ENCODE assay signal across 38 cellular contexts in the genomic region with DNA sequence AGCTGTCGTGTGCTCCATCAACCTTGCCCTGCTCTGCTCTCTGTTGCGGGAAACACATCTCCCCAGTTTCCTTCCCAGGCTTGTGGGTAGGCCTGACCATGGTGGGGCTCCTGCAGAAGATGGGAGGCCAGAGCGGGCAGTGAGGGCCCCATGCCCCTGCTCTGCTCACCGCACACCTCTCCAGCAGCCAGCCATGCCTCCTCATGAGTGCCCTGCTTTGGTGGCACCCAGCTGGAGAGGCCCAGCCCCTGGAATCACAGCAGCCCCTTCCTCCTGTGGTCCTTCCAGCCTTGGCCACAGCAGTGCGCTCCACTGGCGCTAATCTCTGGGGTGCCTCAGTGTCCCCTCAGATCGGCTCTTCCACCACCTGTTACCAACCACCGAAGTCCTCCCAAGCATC. TPM values are rescaled to one million over a fixed set of nuclear protein-coding genes. Genes with fewer than 3 reads are reported as not detected.
DNase-seq lines count a peak whose midpoint lies in the region; ATAC-seq and TF ChIP-seq lines count a peak whose summit lies in the region.
"Had no signal": no experiment of that assay in that cellular context is flagged by ENCODE, and none has a peak within 500 bp of the region (broad histone marks: within the 10 kb centered on the region; RNA-seq: fewer than 3 reads in every experiment).

No MANE protein-coding gene starts in this region.

- POLR2A ChIA-PET in RWPE1 (lab: Yijun Ruan, JAX; ENCODE audit: low non-redundant PET): no interaction called here
- POLR2A ChIA-PET in activated CD4-positive, alpha-beta memory T cell treated with anti-CD3 and anti-CD28 coated beads, Interleukin-2, amount 10 ng/mL, durations not matched to agents 7 days and 5 days (lab: Charles Lee): interaction anchor here (1.2 kb wide), 1 partner anchor 40 kb away, joined by 3 read pairs; no protein-coding TSS in a partner anchor

- no peaks in the 10 kb centered on the region for H3K36me3 Mint-ChIP-seq in activated CD4-positive, alpha-beta memory T cell treated with anti-CD3 and anti-CD28 coated beads, Interleukin-2, amount 10 ng/mL, durations not matched to agents 7 days and 5 days (ENCODE audit: low read depth)

- WGBS in right cardiac atrium: 94% methylated on average over 8 of the region's 8 CpGs

- peaks cover 12% of the 10 kb centered on the region for H3K4me1 ChIP-seq in right cardiac atrium (ENCODE audit: control insufficient read depth, insufficient read depth, low read length)

- TF ChIP-seq CTCF in RWPE1 (conservative IDR thresholded peaks at IDR 0.05; ENCODE audit: low read depth): no peak

- intact Hi-C loops in right cardiac atrium (cut with DNase I): no loop called here
- intact Hi-C loops in left ventricle myocardium superior (cut with micrococcal nuclease): no loop called here

- no peaks in the 10 kb centered on the region for H3K9me3 Mint-ChIP-seq in activated CD4-positive, alpha-beta memory T cell treated with anti-CD3 and anti-CD28 coated beads, Interleukin-2, amount 10 ng/mL, durations not matched to agents 7 days and 5 days
- H3K9me3 Mint-ChIP-seq: nephron; T-helper 2 cell treated with Interferon-gamma antibody and Interleukin-4, amounts not matched to agents 5 μg/mL and 100 μg/mL, for 36 hours had no signal

- no peak overlapping the region for H3K27ac Mint-ChIP-seq in activated CD4-positive, alpha-beta memory T cell treated with anti-CD3 and anti-CD28 coated beads, Interleukin-2, amount 10 ng/mL, durations not matched to agents 7 days and 5 days
- H3K27ac Mint-ChIP-seq: nephron; T-helper 2 cell treated with Interferon-gamma antibody and Interleukin-4, amounts not matched to agents 5 μg/mL and 100 μg/mL, for 36 hours had no signal

- H3K4me3 Mint-ChIP-seq in activated CD4-positive, alpha-beta memory T cell treated with anti-CD3 and anti-CD28 coated beads, Interleukin-2, amount 10 ng/mL, durations not matched to agents 7 days and 5 days: no peak overlapping the region
- H3K4me3 Mint-ChIP-seq: nephron; T-helper 2 cell treated with Interferon-gamma antibody and Interleukin-4, amounts not matched to agents 5 μg/mL and 100 μg/mL, for 36 hours had no signal

- no peak overlapping the region for H3K4me3 ChIP-seq in right cardiac atrium (ENCODE audit: low read length)
- H3K4me3 ChIP-seq: body of pancreas, esophagus muscularis mucosa, lower lobe of right lung, mucosa of descending colon, thoracic aorta had no signal

- no peak for ATAC-seq in right cardiac atrium
- ATAC-seq in left ventricle myocardium superior: no peak
- no peak for ATAC-seq in GM18511 (IDR thresholded peaks at IDR 0.05; ENCODE audit: unreplicated experiment)
- ATAC-seq: body of pancreas; HCT116; lower lobe of right lung; mucosa of descending colon; PC-3; stimulated activated naive CD8-positive, alpha-beta T cell treated with anti-CD3 and anti-CD28 coated beads, Interleukin-15, Interleukin-2, amounts not matched to agents 100 U/mL and 50 U/mL, for 24 hours had no signal

- H3K27me3 Mint-ChIP-seq in activated CD4-positive, alpha-beta memory T cell treated with anti-CD3 and anti-CD28 coated beads, Interleukin-2, amount 10 ng/mL, durations not matched to agents 7 days and 5 days: no peaks in the 10 kb centered on the region

- CTCF ChIA-PET in RWPE1 (lab: Yijun Ruan, JAX): no interaction called here
- CTCF ChIA-PET in activated CD4-positive, alpha-beta memory T cell treated with anti-CD3 and anti-CD28 coated beads, Interleukin-2, amount 10 ng/mL, durations not matched to agents 7 days and 5 days (lab: Charles Lee): no interaction called here

- H3K27me3 ChIP-seq in right cardiac atrium (ENCODE audit: control insufficient read depth, insufficient read depth): no peaks in the 10 kb centered on the region
- H3K27me3 ChIP-seq: body of pancreas, esophagus muscularis mucosa had no signal

- H3K27ac ChIP-seq in right cardiac atrium (ENCODE audit: low read length) (no peak overlapping the region), RWPE1 (peak overlapping the region; percentile 84)
- H3K27ac ChIP-seq: body of pancreas, C4-2B, lower lobe of right lung, thoracic aorta had no signal

- H3K9me3 ChIP-seq in right cardiac atrium (ENCODE audit: control insufficient read depth, low read length): no peaks in the 10 kb centered on the region
- H3K9me3 ChIP-seq: body of pancreas, esophagus muscularis mucosa, lower lobe of right lung, mucosa of descending colon, thoracic aorta had no signal

- DNase-seq in right cardiac atrium: peak in 2 of 3 donors; percentile 29 to 53
- no peak for DNase-seq in left ventricle myocardium superior
- no peak for DNase-seq in RWPE1 (ENCODE audit: low spot score)
- DNase-seq in mesenteric fat pad (ENCODE audit: low spot score): peak; percentile 37
- DNase-seq in activated CD4-positive, alpha-beta memory T cell treated with anti-CD3 and anti-CD28 coated beads, Interleukin-2, amount 10 ng/mL, durations not matched to agents 7 days and 5 days: no peak
- DNase-seq in NCI-H446 treated with DMSO at 0.1 percent for 48 hours (lab: John Stamatoyannopoulos, UW): no peak
- DNase-seq: activated CD4-positive, alpha-beta T cell treated with anti-CD3 and anti-CD28 coated beads for 1 hour; activated naive CD4-positive, alpha-beta T cell treated with anti-CD3 and anti-CD28 coated beads, Interleukin-2, amount 50 U/mL, for 16 hours; body of pancreas; cerebellar nuclear complex; COR-L47; DMS53; foreskin fibroblast; Karpas-422; lower lobe of right lung; mucosa of descending colon; NCI-H1436; NCI-H2081 treated with DMSO at 0.1 percent for 48 hours; NCI-H226; NCI-H69; PC-3; SHP77; small intestine; stimulated activated CD4-positive, alpha-beta T cell treated with anti-CD3 and anti-CD28 coated beads, Interleukin-2, amount 100 ng/mL, for 24 hours; stimulated activated naive CD8-positive, alpha-beta T cell treated with anti-CD3 and anti-CD28 coated beads, Interleukin-15, Interleukin-2, amounts not matched to agents 100 U/mL and 50 U/mL, for 24 hours had no signal

- H3K4me1 Mint-ChIP-seq in activated CD4-positive, alpha-beta memory T cell treated with anti-CD3 and anti-CD28 coated beads, Interleukin-2, amount 10 ng/mL, durations not matched to agents 7 days and 5 days: no peaks in the 10 kb centered on the region

RNA-seq across cellular contexts. Expression of gene OPN4, which starts 4.2 kb away (rescaled TPM):
- total RNA-seq in right cardiac atrium (1 to 10 TPM in 2 of 4 donors, under 1 TPM in 2; 0.32 to 1.2 (median 0.95) TPM), left ventricle myocardium superior (0.25 TPM), mesenteric fat pad (not detected)
- polyA plus RNA-seq in right cardiac atrium: 0.93 TPM
- total RNA-seq in activated CD4-positive, alpha-beta memory T cell treated with anti-CD3 and anti-CD28 coated beads, Interleukin-2, amount 10 ng/mL, durations not matched to agents 7 days and 5 days: not detected
- total RNA-seq: activated CD8-positive, alpha-beta memory T cell treated with anti-CD3 and anti-CD28 coated beads for 36 hours; body of pancreas; dermis microvascular lymphatic vessel endothelial cell; lower lobe of right lung; osteocyte; PC-3; renal cortical epithelial cell; thoracic aorta had no signal
- polyA plus RNA-seq: AG04450, keratinocyte had no signal

RNA-seq across cellular contexts. Expression of gene LDB3, which starts 18.2 kb away (rescaled TPM):
- total RNA-seq in right cardiac atrium (1,000 to 10,000 TPM in 1 of 4 donors, 100 to 1,000 TPM in 3; 738 to 1,111 (median 934) TPM), left ventricle myocardium superior (1,459 TPM), mesenteric fat pad (1.3 TPM)
- polyA plus RNA-seq in right cardiac atrium: 1,223 TPM
- total RNA-seq in activated CD4-positive, alpha-beta memory T cell treated with anti-CD3 and anti-CD28 coated beads, Interleukin-2, amount 10 ng/mL, durations not matched to agents 7 days and 5 days: under 1 TPM; 0.05 to 0.10 TPM
- total RNA-seq: dermis microvascular lymphatic vessel endothelial cell had no signal

Comparison
In these comparisons a context has a peak if more than half of its experiments do, and no peak if none do; other contexts are left out.
1. DNase-seq: peak in right cardiac atrium (2 of 3) and mesenteric fat pad (single experiment); none in left ventricle myocardium superior (single experiment), RWPE1 (single experiment), activated CD4-positive, alpha-beta memory T cell treated with anti-CD3 and anti-CD28 coated beads, Interleukin-2, amount 10 ng/mL, durations not matched to agents 7 days and 5 days (single experiment) and NCI-H446 treated with DMSO at 0.1 percent for 48 hours (single experiment).
2. RNA of gene LDB3, which starts 18.2 kb away (total RNA-seq): 1,459 TPM in left ventricle myocardium superior (single experiment) and 738 to 1,111 TPM in right cardiac atrium; 1.3 TPM in mesenteric fat pad (single experiment) and 0.05 to 0.10 TPM in activated CD4-positive, alpha-beta memory T cell treated with anti-CD3 and anti-CD28 coated beads, Interleukin-2, amount 10 ng/mL, durations not matched to agents 7 days and 5 days; every median in the first group is over 100 times any median in the second.